1 cellular context compared by ENCODE assay signal in the genomic region with DNA sequence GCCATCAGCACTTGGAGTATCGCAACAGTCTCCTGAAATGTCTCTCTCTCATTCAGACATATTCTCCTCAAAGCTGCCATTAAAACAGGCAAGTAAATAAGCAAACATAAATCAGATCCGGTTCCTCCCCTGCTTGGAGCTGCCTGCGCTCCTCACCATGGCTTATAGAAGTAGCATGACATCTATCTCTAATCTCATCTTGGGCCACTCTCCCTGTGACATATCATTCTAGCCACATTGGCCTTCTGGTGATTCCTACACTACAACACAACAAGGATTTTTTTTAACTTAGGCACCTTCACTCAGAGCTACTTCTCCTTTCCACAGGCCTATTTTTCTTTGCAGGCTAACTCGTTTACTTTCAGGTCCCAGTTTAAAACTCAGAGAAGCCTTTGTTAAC.
TF ChIP-seq lines count a peak whose summit lies in the region.

No MANE protein-coding gene starts in this region.

TF ChIP-seq in K562, 482 proteins besides CTCF, POLR2A, EP300 and RAD21:
- TF ChIP-seq TEAD4 (IDR thresholded peaks at IDR 0.05; ENCODE audit: low read length) (peak; percentile 18; the same call in 1 of the 2 replicates), TEAD4 (CRISPR knock-in tag; IDR thresholded peaks at IDR 0.05; ENCODE audit: borderline replicate concordance) (no peak), ZNF384 (IDR thresholded peaks at IDR 0.05; ENCODE audit: low read depth, low read length) (peak; percentile 48; the same call in 1 of the 2 replicates), RCOR1 (IDR thresholded peaks at IDR 0.05; ENCODE audit: borderline replicate concordance in 1 of 2, low read depth in 2 of 2, low read length in 2 of 2) (peak in 1 of 2 experiments; percentile 36; a peak in 1 of 4 replicates), FOXA3 (CRISPR knock-in tag; conservative IDR thresholded peaks at IDR 0.05 in 1 of 2, IDR thresholded peaks at IDR 0.05 in 1 of 2) (peak in 1 of 2 experiments; percentile 55; a peak in 2 of 4 replicates), TAL1 (IDR thresholded peaks at IDR 0.05) (peak; percentile 29; the same call in 1 of the 2 replicates), TCF3 (CRISPR knock-in tag; IDR thresholded peaks at IDR 0.05) (peak; percentile 51; the same call in 1 of the 2 replicates), BACH1 (tag; IDR thresholded peaks at IDR 0.05) (no peak), GATA2 (CRISPR knock-in tag; IDR thresholded peaks at IDR 0.05) (peak; percentile 15; the same call in 1 of the 2 replicates), MEIS2 (IDR thresholded peaks at IDR 0.05; ENCODE audit: partially characterized antibody) (peak; percentile 79), ARID1B (IDR thresholded peaks at IDR 0.05) (peak; percentile 62), SMARCA4 (IDR thresholded peaks at IDR 0.05) (peak; percentile 17; the same call in 1 of the 2 replicates)
- TF ChIP-seq, protein P1, sequence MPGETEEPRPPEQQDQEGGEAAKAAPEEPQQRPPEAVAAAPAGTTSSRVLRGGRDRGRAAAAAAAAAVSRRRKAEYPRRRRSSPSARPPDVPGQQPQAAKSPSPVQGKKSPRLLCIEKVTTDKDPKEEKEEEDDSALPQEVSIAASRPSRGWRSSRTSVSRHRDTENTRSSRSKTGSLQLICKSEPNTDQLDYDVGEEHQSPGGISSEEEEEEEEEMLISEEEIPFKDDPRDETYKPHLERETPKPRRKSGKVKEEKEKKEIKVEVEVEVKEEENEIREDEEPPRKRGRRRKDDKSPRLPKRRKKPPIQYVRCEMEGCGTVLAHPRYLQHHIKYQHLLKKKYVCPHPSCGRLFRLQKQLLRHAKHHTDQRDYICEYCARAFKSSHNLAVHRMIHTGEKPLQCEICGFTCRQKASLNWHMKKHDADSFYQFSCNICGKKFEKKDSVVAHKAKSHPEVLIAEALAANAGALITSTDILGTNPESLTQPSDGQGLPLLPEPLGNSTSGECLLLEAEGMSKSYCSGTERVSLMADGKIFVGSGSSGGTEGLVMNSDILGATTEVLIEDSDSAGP (CRISPR knock-in tag; IDR thresholded peaks at IDR 0.05) = no peak
- TF ChIP-seq, protein P2, sequence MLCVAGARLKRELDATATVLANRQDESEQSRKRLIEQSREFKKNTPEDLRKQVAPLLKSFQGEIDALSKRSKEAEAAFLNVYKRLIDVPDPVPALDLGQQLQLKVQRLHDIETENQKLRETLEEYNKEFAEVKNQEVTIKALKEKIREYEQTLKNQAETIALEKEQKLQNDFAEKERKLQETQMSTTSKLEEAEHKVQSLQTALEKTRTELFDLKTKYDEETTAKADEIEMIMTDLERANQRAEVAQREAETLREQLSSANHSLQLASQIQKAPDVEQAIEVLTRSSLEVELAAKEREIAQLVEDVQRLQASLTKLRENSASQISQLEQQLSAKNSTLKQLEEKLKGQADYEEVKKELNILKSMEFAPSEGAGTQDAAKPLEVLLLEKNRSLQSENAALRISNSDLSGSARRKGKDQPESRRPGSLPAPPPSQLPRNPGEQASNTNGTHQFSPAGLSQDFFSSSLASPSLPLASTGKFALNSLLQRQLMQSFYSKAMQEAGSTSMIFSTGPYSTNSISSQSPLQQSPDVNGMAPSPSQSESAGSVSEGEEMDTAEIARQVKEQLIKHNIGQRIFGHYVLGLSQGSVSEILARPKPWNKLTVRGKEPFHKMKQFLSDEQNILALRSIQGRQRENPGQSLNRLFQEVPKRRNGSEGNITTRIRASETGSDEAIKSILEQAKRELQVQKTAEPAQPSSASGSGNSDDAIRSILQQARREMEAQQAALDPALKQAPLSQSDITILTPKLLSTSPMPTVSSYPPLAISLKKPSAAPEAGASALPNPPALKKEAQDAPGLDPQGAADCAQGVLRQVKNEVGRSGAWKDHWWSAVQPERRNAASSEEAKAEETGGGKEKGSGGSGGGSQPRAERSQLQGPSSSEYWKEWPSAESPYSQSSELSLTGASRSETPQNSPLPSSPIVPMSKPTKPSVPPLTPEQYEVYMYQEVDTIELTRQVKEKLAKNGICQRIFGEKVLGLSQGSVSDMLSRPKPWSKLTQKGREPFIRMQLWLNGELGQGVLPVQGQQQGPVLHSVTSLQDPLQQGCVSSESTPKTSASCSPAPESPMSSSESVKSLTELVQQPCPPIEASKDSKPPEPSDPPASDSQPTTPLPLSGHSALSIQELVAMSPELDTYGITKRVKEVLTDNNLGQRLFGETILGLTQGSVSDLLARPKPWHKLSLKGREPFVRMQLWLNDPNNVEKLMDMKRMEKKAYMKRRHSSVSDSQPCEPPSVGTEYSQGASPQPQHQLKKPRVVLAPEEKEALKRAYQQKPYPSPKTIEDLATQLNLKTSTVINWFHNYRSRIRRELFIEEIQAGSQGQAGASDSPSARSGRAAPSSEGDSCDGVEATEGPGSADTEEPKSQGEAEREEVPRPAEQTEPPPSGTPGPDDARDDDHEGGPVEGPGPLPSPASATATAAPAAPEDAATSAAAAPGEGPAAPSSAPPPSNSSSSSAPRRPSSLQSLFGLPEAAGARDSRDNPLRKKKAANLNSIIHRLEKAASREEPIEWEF (CRISPR knock-in tag; IDR thresholded peaks at IDR 0.05) = no peak
- TF ChIP-seq, protein P3, sequence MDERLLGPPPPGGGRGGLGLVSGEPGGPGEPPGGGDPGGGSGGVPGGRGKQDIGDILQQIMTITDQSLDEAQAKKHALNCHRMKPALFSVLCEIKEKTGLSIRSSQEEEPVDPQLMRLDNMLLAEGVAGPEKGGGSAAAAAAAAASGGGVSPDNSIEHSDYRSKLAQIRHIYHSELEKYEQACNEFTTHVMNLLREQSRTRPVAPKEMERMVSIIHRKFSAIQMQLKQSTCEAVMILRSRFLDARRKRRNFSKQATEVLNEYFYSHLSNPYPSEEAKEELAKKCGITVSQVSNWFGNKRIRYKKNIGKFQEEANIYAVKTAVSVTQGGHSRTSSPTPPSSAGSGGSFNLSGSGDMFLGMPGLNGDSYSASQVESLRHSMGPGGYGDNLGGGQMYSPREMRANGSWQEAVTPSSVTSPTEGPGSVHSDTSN (CRISPR knock-in tag; IDR thresholded peaks at IDR 0.05; ENCODE audit: low read depth) = no peak
- TF ChIP-seq, protein P3 (tag; conservative IDR thresholded peaks at IDR 0.05; ENCODE audit: low read depth) = peak; percentile 24; the same call in 1 of the 2 replicates
- TF ChIP-seq, protein P4, sequence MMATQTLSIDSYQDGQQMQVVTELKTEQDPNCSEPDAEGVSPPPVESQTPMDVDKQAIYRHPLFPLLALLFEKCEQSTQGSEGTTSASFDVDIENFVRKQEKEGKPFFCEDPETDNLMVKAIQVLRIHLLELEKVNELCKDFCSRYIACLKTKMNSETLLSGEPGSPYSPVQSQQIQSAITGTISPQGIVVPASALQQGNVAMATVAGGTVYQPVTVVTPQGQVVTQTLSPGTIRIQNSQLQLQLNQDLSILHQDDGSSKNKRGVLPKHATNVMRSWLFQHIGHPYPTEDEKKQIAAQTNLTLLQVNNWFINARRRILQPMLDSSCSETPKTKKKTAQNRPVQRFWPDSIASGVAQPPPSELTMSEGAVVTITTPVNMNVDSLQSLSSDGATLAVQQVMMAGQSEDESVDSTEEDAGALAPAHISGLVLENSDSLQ (IDR thresholded peaks at IDR 0.05) = peak; percentile 56; the same call in 1 of the 2 replicates
